8 cellular contexts compared by ENCODE assay signal in genomic region chr11:797300-798092, GRCh38. TPM values are rescaled to one million over a fixed set of nuclear protein-coding genes. Genes with fewer than 3 reads are reported as not detected.
A peak's percentile ranks its signal among the peaks of the same experiment; 100 is the strongest.
DNase-seq lines count a peak whose midpoint lies in the region; ATAC-seq and TF ChIP-seq lines count a peak whose summit lies in the region.

No MANE protein-coding gene starts in this region.

- H4K91ac ChIP-seq in H9 (ENCODE audit: insufficient read length, low read depth, low read length): no peak overlapping the region

- no peak overlapping the region for H4K5ac ChIP-seq in H9 (ENCODE audit: insufficient read length, low read depth, low read length)

- peak; percentile 12 for ATAC-seq in thoracic aorta (ENCODE audit: insufficient number of reproducible peaks, low FRiP score, low read depth)

- peak overlapping the region; percentile 75 to 87 for H3K4me3 Mint-ChIP-seq in H9

- no peaks in the 10 kb centered on the region for H3K79me1 ChIP-seq in H9 (ENCODE audit: insufficient read depth, low read depth, low read length, poor library complexity, severe bottlenecking)

- peak overlapping the region; percentile 72 for H3K4me2 ChIP-seq in H9 (ENCODE audit: insufficient read depth, insufficient read length, low read length)

- H2BK20ac ChIP-seq in H9 (ENCODE audit: low read depth, low read length, poor library complexity, severe bottlenecking): no peak overlapping the region

- peaks cover 2% of the 10 kb centered on the region for H4K20me1 ChIP-seq in H9 (ENCODE audit: control insufficient read depth, insufficient read depth, insufficient read length)

- H3K27me3 ChIP-seq in H9 (ENCODE audit: insufficient read depth, low read length) (no peaks in the 10 kb centered on the region), MG63 (no peaks in the 10 kb centered on the region), SJCRH30 (no peaks in the 10 kb centered on the region), thoracic aorta (replicated peaks; ENCODE audit: insufficient read depth) (no peaks in the 10 kb centered on the region)

- H3K9me3 ChIP-seq in H9 (ENCODE audit: control insufficient read depth, low read depth, low read length) (no peaks in the 10 kb centered on the region), MG63 (no peaks in the 10 kb centered on the region), SJCRH30 (replicated peaks) (no peaks in the 10 kb centered on the region), thoracic aorta (no peaks in the 10 kb centered on the region)

- TF ChIP-seq CTCF in H9 (conservative IDR thresholded peaks at IDR 0.05) (no peak), thoracic aorta (IDR thresholded peaks at IDR 0.05) (no peak)

- no peak overlapping the region for H3K56ac ChIP-seq in H9 (ENCODE audit: insufficient read length, low read depth, low read length)

- no peak overlapping the region for H2AFZ ChIP-seq in H9 (ENCODE audit: low read length)

- peak overlapping the region; percentile 37; the same call in 1 of the 2 replicates for H3K14ac ChIP-seq in H9 (ENCODE audit: insufficient read depth, low read length)

- peak overlapping the region; percentile 36 for H3K9ac ChIP-seq in H9 (ENCODE audit: extremely low read depth, insufficient read length, low read length)

- H2BK15ac ChIP-seq in H9 (ENCODE audit: low read depth, low read length): no peak overlapping the region

- H3K4me3 ChIP-seq in MG63 (peak overlapping the region; percentile 99), SJCRH30 (peak overlapping the region; percentile 71), thoracic aorta (peak overlapping the region; percentile 86)

- H3K23me2 ChIP-seq in H9 (ENCODE audit: insufficient read length, low read depth, low read length, poor library complexity, severe bottlenecking): peaks cover 9% of the 10 kb centered on the region

- no peak overlapping the region for H2AK5ac ChIP-seq in H9 (ENCODE audit: insufficient read length, low read length)

- H3K36me3 Mint-ChIP-seq in H9 (ENCODE audit: insufficient read depth in 1 of 3, low read depth in 3 of 3): peaks cover 0 to 15% (median 11%) of the 10 kb centered on the region in 3 experiments; a peak in 4 of 7 replicates

- DNase-seq in Daoy (ENCODE audit: low read depth): peak; percentile 82
- peak; percentile 81 for DNase-seq in H9
- DNase-seq in MG63: peak; percentile 82
- peak; percentile 93 to 94 for DNase-seq in SJCRH30
- peak; percentile 70 for DNase-seq in activated gamma-delta T cell treated with anti-CD3 and anti-CD28 coated beads, Interleukin-2, amount 50 U/mL, for 16 hours (ENCODE audit: low read depth)
- DNase-seq in foreskin melanocyte: peak; percentile 58
- DNase-seq in non-pigmented ciliary epithelial cell (ENCODE audit: low read depth): peak; percentile 53
- no peak for DNase-seq in thoracic aorta (ENCODE audit: low spot score)

- no peaks in the 10 kb centered on the region for H3K9me3 Mint-ChIP-seq in H9

- no peak overlapping the region for H2BK12ac ChIP-seq in H9 (ENCODE audit: insufficient read length, low read depth, low read length)

- H3K23ac ChIP-seq in H9 (ENCODE audit: insufficient read length, low read depth, low read length): no peak overlapping the region

- peaks cover 39% of the 10 kb centered on the region for H3K36me3 ChIP-seq in MG63
- peaks cover 4% of the 10 kb centered on the region; the same call in 1 of the 2 replicates for H3K36me3 ChIP-seq in SJCRH30
- H3K36me3 ChIP-seq in thoracic aorta: peaks cover 12% of the 10 kb centered on the region

- H3K4me1 ChIP-seq in H9 (ENCODE audit: insufficient read depth, low read length) (no peaks in the 10 kb centered on the region; the same call in 1 of the 2 replicates), SJCRH30 (peaks cover 18% of the 10 kb centered on the region), thoracic aorta (ENCODE audit: control insufficient read depth in 1 of 2, low read depth in 2 of 2) (peaks cover 10 to 27% of the 10 kb centered on the region in 2 donors)

- no CpG with 5 or more reads among the region's 57 CpGs for WGBS in H9 (ENCODE audit: extremely low coverage, insufficient read length, low lambda C conversion rate)

- H3K18ac ChIP-seq in H9 (ENCODE audit: insufficient read length, low read depth, low read length): peak overlapping the region; percentile 28

- no peak overlapping the region for H4K8ac ChIP-seq in H9 (replicated peaks; ENCODE audit: insufficient read length, low read depth, low read length)

- H2BK120ac ChIP-seq in H9 (ENCODE audit: low read depth, low read length, poor library complexity, severe bottlenecking): no peak overlapping the region

- no peaks in the 10 kb centered on the region for H3K27me3 Mint-ChIP-seq in H9 (ENCODE audit: low read depth)

- H3K79me2 ChIP-seq in H9 (ENCODE audit: insufficient read depth, low read length): no peaks in the 10 kb centered on the region

- H3K27ac Mint-ChIP-seq in H9: peak overlapping the region in 1 of 3 experiments; percentile 89; a peak in 2 of 7 replicates

- no peak overlapping the region for H3T11ph ChIP-seq in H9 (ENCODE audit: low read length)

- peaks cover 8 to 18% of the 10 kb centered on the region in 2 experiments for H3K4me1 Mint-ChIP-seq in H9

- H2BK5ac ChIP-seq in H9 (ENCODE audit: insufficient read length, low read length): no peak overlapping the region

- H3K4ac ChIP-seq in H9 (ENCODE audit: low read depth, low read length): no peak overlapping the region

- H3K27ac ChIP-seq in H9 (ENCODE audit: insufficient read length, low read depth, low read length) (no peak overlapping the region), SJCRH30 (peak overlapping the region; percentile 71), thoracic aorta (peak overlapping the region; percentile 69 to 79)

RNA-seq across cellular contexts. Expression of gene SLC25A22, which starts 0.6 kb away (rescaled TPM):
- total RNA-seq in Daoy (2014; rRNA removed; shearing (Covaris generic)): 11.8 and 14.1 TPM in 2 replicates
- total RNA-seq in H9 (2021): 51.9 and 54.6 TPM in 2 replicates
- total RNA-seq in MG63 (2014; rRNA removed; shearing (Covaris generic); ENCODE audit: low replicate concordance): 28.6 and 31.3 TPM in 2 replicates
- 20.2 and 22.4 TPM in 2 replicates for total RNA-seq in SJCRH30 (2014; rRNA removed; shearing (Covaris generic))
- total RNA-seq in thoracic aorta: 10 to 100 TPM; 10.7 to 16.9 TPM

RNA-seq across cellular contexts. Expression of gene PIDD1, which starts 7.5 kb away (rescaled TPM):
- 3.5 and 10.4 TPM in 2 replicates for total RNA-seq in Daoy (2014; rRNA removed; shearing (Covaris generic))
- total RNA-seq in H9 (2021) (25.3 and 26.6 TPM in 2 replicates), thoracic aorta (10 to 100 TPM; 10.9 to 52.0 TPM)
- total RNA-seq in MG63 (2014; rRNA removed; shearing (Covaris generic); ENCODE audit: low replicate concordance): 4.9 and 10.8 TPM in 2 replicates
- 18.3 and 21.2 TPM in 2 replicates for total RNA-seq in SJCRH30 (2014; rRNA removed; shearing (Covaris generic))

RNA-seq across cellular contexts. Expression of gene CEND1, which starts 7.6 kb away (rescaled TPM):
- 0.51 and 1.2 TPM in 2 replicates for total RNA-seq in Daoy (2014; rRNA removed; shearing (Covaris generic))
- 0.81 and 0.86 TPM in 2 replicates for total RNA-seq in H9 (2021)
- not detected in 2 replicates for total RNA-seq in MG63 (2014; rRNA removed; shearing (Covaris generic); ENCODE audit: low replicate concordance)
- 1.5 TPM in 2 replicates for total RNA-seq in SJCRH30 (2014; rRNA removed; shearing (Covaris generic))
- not detected for total RNA-seq in thoracic aorta

RNA-seq across cellular contexts. Expression of gene RPLP2, which starts 12.3 kb away (rescaled TPM):
- total RNA-seq in Daoy (2014; rRNA removed; shearing (Covaris generic)): 693 and 756 TPM in 2 replicates
- total RNA-seq in H9 (2021) (2,138 and 2,312 TPM in 2 replicates), thoracic aorta (100 to 1,000 TPM; 170 to 221 TPM)
- total RNA-seq in MG63 (2014; rRNA removed; shearing (Covaris generic); ENCODE audit: low replicate concordance): 770 and 1,105 TPM in 2 replicates
- total RNA-seq in SJCRH30 (2014; rRNA removed; shearing (Covaris generic)): 1,150 and 1,247 TPM in 2 replicates

RNA-seq across cellular contexts. Expression of gene GATD1, which starts 20.2 kb away (rescaled TPM):
- total RNA-seq in Daoy (2014; rRNA removed; shearing (Covaris generic)): 17.3 and 18.4 TPM in 2 replicates
- total RNA-seq in H9 (2021): 51.5 and 60.0 TPM in 2 replicates
- 46.1 and 80.1 TPM in 2 replicates for total RNA-seq in MG63 (2014; rRNA removed; shearing (Covaris generic); ENCODE audit: low replicate concordance)
- 28.9 and 39.9 TPM in 2 replicates for total RNA-seq in SJCRH30 (2014; rRNA removed; shearing (Covaris generic))
- total RNA-seq in thoracic aorta: 10 to 100 TPM; 32.5 to 48.7 TPM
